Comparison of ENCODE assay signal across 10 cellular contexts in genomic region chr20:23358923-23359572, GRCh38. TPM values are rescaled to one million over a fixed set of nuclear protein-coding genes. Genes with fewer than 3 reads are reported as not detected.
DNase-seq lines count a peak whose midpoint lies in the region; ATAC-seq and TF ChIP-seq lines count a peak whose summit lies in the region.
"Had no signal": no experiment of that assay in that cellular context is flagged by ENCODE, and none has a peak within 500 bp of the region (broad histone marks: within the 10 kb centered on the region; RNA-seq: fewer than 3 reads in every experiment).

No MANE protein-coding gene starts in this region.

- H3K9me3 Mint-ChIP-seq in activated T-cell treated with anti-CD3 and anti-CD28 coated beads, Interleukin-2, amount 50 U/mL, for 24 hours, result no peaks in the 10 kb centered on the region
- no peaks in the 10 kb centered on the region for H3K9me3 Mint-ChIP-seq in WTC11

- H3K27me3 Mint-ChIP-seq in activated T-cell treated with anti-CD3 and anti-CD28 coated beads, Interleukin-2, amount 50 U/mL, for 24 hours, result no peaks in the 10 kb centered on the region
- no peaks in the 10 kb centered on the region for H3K27me3 Mint-ChIP-seq in WTC11 (ENCODE audit: low read depth)

- H3K27me3 ChIP-seq in right lobe of liver, result no peaks in the 10 kb centered on the region
- no peaks in the 10 kb centered on the region for H3K27me3 ChIP-seq in testis

- 28% methylated on average over 6 of the region's 7 CpGs for WGBS in right lobe of liver (ENCODE audit: insufficient coverage, low coverage, low lambda C conversion rate, missing lambda C conversion rate)
- WGBS in testis, 2 donors, result 29 to 37% methylated on average over 7 of the region's 7 CpGs

- peak overlapping the region; percentile 91 for H3K27ac Mint-ChIP-seq in activated T-cell treated with anti-CD3 and anti-CD28 coated beads, Interleukin-2, amount 50 U/mL, for 24 hours
- H3K27ac Mint-ChIP-seq in WTC11, result peak overlapping the region; percentile 96

- no peaks in the 10 kb centered on the region for H3K9me3 ChIP-seq in right lobe of liver
- no peaks in the 10 kb centered on the region for H3K9me3 ChIP-seq in testis

- intact Hi-C loops in right lobe of liver (cut with DNase I), result no loop called here
- intact Hi-C loops in testis (cut with DNase I; ENCODE audit: low total_unique reads), result loop anchor here (10.0 kb wide), 1 partner anchor 266 kb away; no protein-coding TSS in a partner anchor

- TF ChIP-seq POLR2A in right lobe of liver (IDR thresholded peaks at IDR 0.05) (no peak), testis (IDR thresholded peaks at IDR 0.05) (no peak)

- no peak for DNase-seq in activated T-cell treated with anti-CD3 and anti-CD28 coated beads, Interleukin-2, amount 50 U/mL, for 24 hours
- DNase-seq in activated T-cell treated with anti-CD3 and anti-CD28 coated beads for 4 hours (no peak), WTC11 (ENCODE audit: low spot score) (no peak), right lobe of liver (no peak), testis (peak; percentile 88), SIG-M5 treated with dmso at 0.1 percent for 504 hours (lab: John Stamatoyannopoulos, UW; ENCODE audit: unreplicated experiment) (no peak), NCI-H2227 (lab: John Stamatoyannopoulos, UW; ENCODE audit: unreplicated experiment) (no peak)
- DNase-seq: COR-L47, midbrain had no signal

- H3K36me3 ChIP-seq in right lobe of liver (peaks cover 0 to 7% (median 2%) of the 10 kb centered on the region in 4 donors), testis (ENCODE audit: low read depth, missing control alignments) (no peaks in the 10 kb centered on the region)

- POLR2A ChIA-PET in WTC11 (lab: Charles Lee), result no interaction called here

- peaks cover 41% of the 10 kb centered on the region for H3K36me3 Mint-ChIP-seq in activated T-cell treated with anti-CD3 and anti-CD28 coated beads, Interleukin-2, amount 50 U/mL, for 24 hours (ENCODE audit: low read depth)
- H3K36me3 Mint-ChIP-seq in WTC11, result peaks cover 10% of the 10 kb centered on the region

- TF ChIP-seq CTCF in WTC11 (IDR thresholded peaks at IDR 0.05), result no peak
- TF ChIP-seq CTCF in right lobe of liver (IDR thresholded peaks at IDR 0.05), result no peak
- TF ChIP-seq CTCF in testis (IDR thresholded peaks at IDR 0.05), result no peak

- peak overlapping the region; percentile 70 for H3K4me3 Mint-ChIP-seq in activated T-cell treated with anti-CD3 and anti-CD28 coated beads, Interleukin-2, amount 50 U/mL, for 24 hours
- H3K4me3 Mint-ChIP-seq in WTC11, result peak overlapping the region; percentile 68

- H3K27ac ChIP-seq in right lobe of liver (peak overlapping the region; percentile 81 to 87 (median 85)), testis (peak overlapping the region; percentile 90 to 97)

- H3K4me3 ChIP-seq in right lobe of liver (peak overlapping the region in 1 of 3 donors; percentile 69), testis (no peak overlapping the region)

- ATAC-seq in WTC11 (no peak), right lobe of liver (no peak), GM18517 (IDR thresholded peaks at IDR 0.05; ENCODE audit: unreplicated experiment) (no peak)

- H3K4me1 ChIP-seq in right lobe of liver, result peaks cover 0 to 23% (median 11%) of the 10 kb centered on the region in 4 donors
- H3K4me1 ChIP-seq in testis, result peaks cover 37% of the 10 kb centered on the region

- CTCF ChIA-PET in WTC11 (lab: Charles Lee), result interaction anchor here (1.2 to 1.8 kb wide), 3 partner anchors 9 to 309 kb away, joined by 3 to 23 read pairs (median 3); partner anchors contain the start of gene NXT1

- H3K4me1 Mint-ChIP-seq in activated T-cell treated with anti-CD3 and anti-CD28 coated beads, Interleukin-2, amount 50 U/mL, for 24 hours (ENCODE audit: low read depth), result peaks cover 55% of the 10 kb centered on the region
- peaks cover 33% of the 10 kb centered on the region for H3K4me1 Mint-ChIP-seq in WTC11

TF ChIP-seq in WTC11, 78 proteins besides CTCF, POLR2A, EP300 and RAD21 (continues in another document):
- no peak for TF ChIP-seq AFF4 (CRISPR knock-in tag; IDR thresholded peaks at IDR 0.05; ENCODE audit: borderline replicate concordance)
- TF ChIP-seq E2F4 (CRISPR knock-in tag; IDR thresholded peaks at IDR 0.05; ENCODE audit: borderline replicate concordance, low read depth), result no peak
- no peak for TF ChIP-seq TEAD4 (CRISPR knock-in tag; IDR thresholded peaks at IDR 0.05)
- TF ChIP-seq OVOL2 (CRISPR knock-in tag; IDR thresholded peaks at IDR 0.05; ENCODE audit: borderline replicate concordance), result no peak
- TF ChIP-seq MYBL2 (CRISPR knock-in tag; IDR thresholded peaks at IDR 0.05), result no peak
- no peak for TF ChIP-seq ERG (CRISPR knock-in tag; IDR thresholded peaks at IDR 0.05)
- TF ChIP-seq ZBTB21 (CRISPR knock-in tag; IDR thresholded peaks at IDR 0.05; ENCODE audit: borderline replicate concordance), result no peak
- no peak for TF ChIP-seq STAT6 (CRISPR knock-in tag; conservative IDR thresholded peaks at IDR 0.05; ENCODE audit: low read depth)
- TF ChIP-seq NR1H2 (CRISPR knock-in tag; IDR thresholded peaks at IDR 0.05), result no peak
- TF ChIP-seq ZNF416 (CRISPR knock-in tag; IDR thresholded peaks at IDR 0.05), result no peak
- no peak for TF ChIP-seq NFE2L1 (CRISPR knock-in tag; IDR thresholded peaks at IDR 0.05)
- TF ChIP-seq ATF1 (CRISPR knock-in tag; IDR thresholded peaks at IDR 0.05), result no peak

RNA-seq across cellular contexts. Expression of gene GZF1, which starts 2.9 kb away (rescaled TPM):
- total RNA-seq in WTC11 (2021) (9.5 to 11.2 TPM (median 10.1 TPM) in 3 replicates), right lobe of liver (1 to 10 TPM; 3.5 to 9.6 (median 6.1) TPM), testis (10 to 100 TPM; 46.1 to 47.4 TPM)
- 32.4 TPM for polyA plus RNA-seq in testis (ENCODE audit: insufficient read depth, low read depth, low replicate concordance)

RNA-seq across cellular contexts. Expression of gene NXT1, which starts 8.5 kb away (rescaled TPM):
- total RNA-seq in WTC11 (2021) (18.5 to 19.5 TPM (median 18.8 TPM) in 3 replicates), right lobe of liver (10 to 100 TPM in 2 of 6 experiments, 1 to 10 TPM in 4; 3.8 to 11.2 (median 6.1) TPM), testis (10 to 100 TPM; 40.3 to 48.0 TPM)
- 26.3 TPM for polyA plus RNA-seq in testis (ENCODE audit: insufficient read depth, low read depth, low replicate concordance)
